In the genomic region with DNA sequence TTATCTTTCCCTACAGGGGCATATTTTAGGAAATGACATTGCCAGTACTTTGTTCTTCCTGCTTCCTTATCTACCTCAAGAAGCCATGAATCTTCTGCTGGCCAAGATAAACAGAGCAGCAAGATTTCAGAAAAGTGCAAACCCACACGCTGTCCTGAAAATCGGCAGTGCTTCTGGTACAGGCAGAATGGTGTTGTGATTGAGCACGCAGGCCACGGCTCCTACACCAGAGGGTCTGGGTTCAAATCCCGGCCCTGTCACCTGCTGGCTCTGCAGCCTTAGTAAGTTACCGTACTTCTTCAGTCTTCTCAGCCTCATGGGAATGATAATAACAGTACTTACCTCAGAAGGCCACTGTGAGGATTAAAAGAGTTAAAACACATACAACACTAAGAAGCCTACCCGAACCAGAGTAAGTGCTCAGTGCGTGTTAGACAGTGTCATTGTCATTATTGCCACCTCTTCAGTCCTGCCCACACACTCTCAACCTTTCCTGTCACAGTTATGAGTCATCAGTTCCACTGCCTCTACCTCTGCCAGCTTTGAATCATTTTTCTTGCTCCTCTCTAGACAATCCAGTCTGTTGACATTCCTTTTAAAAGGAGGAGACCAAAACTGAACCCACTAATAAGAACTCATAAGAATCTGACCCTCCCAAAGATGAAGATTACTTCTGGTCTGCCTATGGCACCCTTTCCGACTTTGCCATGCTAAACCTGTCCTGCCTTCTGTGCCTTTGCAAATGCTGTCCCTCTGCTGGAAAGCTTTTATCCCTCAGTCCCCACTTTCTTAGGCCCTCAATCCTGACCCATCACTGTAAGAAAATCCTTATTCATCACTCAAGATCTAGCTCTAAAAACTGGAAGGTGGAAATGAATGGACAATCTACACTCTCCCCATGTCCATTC, we compare ENCODE assay signal across 8 cellular contexts. TPM values are rescaled to one million over a fixed set of nuclear protein-coding genes. Genes with fewer than 3 reads are reported as not detected.
DNase-seq lines count a peak whose midpoint lies in the region; ATAC-seq and TF ChIP-seq lines count a peak whose summit lies in the region.

No MANE protein-coding gene starts in this region.

- no peak for TF ChIP-seq CTCF in omental fat pad (IDR thresholded peaks at IDR 0.05)

- peak; percentile 90 for ATAC-seq in HG03432 (IDR thresholded peaks at IDR 0.05; ENCODE audit: unreplicated experiment)
- peak; percentile 49 for ATAC-seq in omental fat pad (ENCODE audit: low FRiP score)

- DNase-seq in stimulated activated CD4-positive, alpha-beta T cell treated with anti-CD3 and anti-CD28 coated beads, Interleukin-12 subunit alpha, Interleukin-12 subunit beta, amount 100 ng/mL, for 48 hours (ENCODE audit: low read depth in 2 of 3, low spot score in 1 of 3) = peak; percentile 42 to 80 (median 61)
- DNase-seq in stimulated activated CD4-positive, alpha-beta T cell treated with anti-CD3 and anti-CD28 coated beads, Interleukin-12 subunit alpha, Interleukin-12 subunit beta, amount 100 ng/mL, for 4 hours = no peak
- DNase-seq in T-helper 9 cell (peak; percentile 43), cerebellum (ENCODE audit: low spot score) (peak; percentile 6), omental fat pad (ENCODE audit: low spot score) (no peak), NCI-H526 (lab: John Stamatoyannopoulos, UW) (no peak)
- DNase-seq in effector CD8-positive, alpha-beta T cell (lab: John Stamatoyannopoulos, UW) = no peak

RNA-seq across cellular contexts. Expression of a gene that starts 10.7 kb away (rescaled TPM):
- total RNA-seq in cerebellum (1.5 TPM), omental fat pad (1 to 10 TPM; 1.3 to 2.5 (median 2.4) TPM)

RNA-seq across cellular contexts. Expression of a gene that starts 16.6 kb away (rescaled TPM):
- total RNA-seq in cerebellum (0.45 TPM), omental fat pad (10 to 100 TPM in 3 of 4 donors, 1 to 10 TPM in 1; 9.9 to 35.9 (median 13.7) TPM)

RNA-seq across cellular contexts. Expression of a gene that starts 22.7 kb away (rescaled TPM):
- 5.7 TPM for total RNA-seq in cerebellum
- 10 to 100 TPM in 3 of 4 donors, 1 to 10 TPM in 1; 6.8 to 56.6 (median 33.6) TPM for total RNA-seq in omental fat pad

Comparison
In these comparisons a context has a peak if more than half of its experiments do, and no peak if none do; other contexts are left out.
1. DNase-seq: peak in stimulated activated CD4-positive, alpha-beta T cell treated with anti-CD3 and anti-CD28 coated beads, Interleukin-12 subunit alpha, Interleukin-12 subunit beta, amount 100 ng/mL, for 48 hours (3 of 3), T-helper 9 cell (single experiment) and cerebellum (single experiment); none in stimulated activated CD4-positive, alpha-beta T cell treated with anti-CD3 and anti-CD28 coated beads, Interleukin-12 subunit alpha, Interleukin-12 subunit beta, amount 100 ng/mL, for 4 hours (single experiment), omental fat pad (single experiment), effector CD8-positive, alpha-beta T cell (single experiment) and NCI-H526 (0 of 2).